14 cellular contexts compared by ENCODE assay signal in genomic region chr12:132907216-132907615, GRCh38. TPM values are rescaled to one million over a fixed set of nuclear protein-coding genes. Genes with fewer than 3 reads are reported as not detected.
DNase-seq lines count a peak whose midpoint lies in the region; ATAC-seq and TF ChIP-seq lines count a peak whose summit lies in the region.
"Had no signal": no experiment of that assay in that cellular context is flagged by ENCODE, and none has a peak within 500 bp of the region (broad histone marks: within the 10 kb centered on the region; RNA-seq: fewer than 3 reads in every experiment).

No MANE protein-coding gene starts in this region.

- no peaks in the 10 kb centered on the region for H3K27me3 Mint-ChIP-seq in activated naive CD4-positive, alpha-beta T cell treated with anti-CD3 and anti-CD28 coated beads for 36 hours (ENCODE audit: low read depth)
- H3K27me3 Mint-ChIP-seq in activated CD8-positive, alpha-beta T cell treated with anti-CD3 and anti-CD28 coated beads for 36 hours: peaks cover 6% of the 10 kb centered on the region

- H3K27ac Mint-ChIP-seq in activated naive CD4-positive, alpha-beta T cell treated with anti-CD3 and anti-CD28 coated beads for 36 hours: no peak overlapping the region
- H3K27ac Mint-ChIP-seq in activated CD8-positive, alpha-beta T cell treated with anti-CD3 and anti-CD28 coated beads for 36 hours: no peak overlapping the region

- no peak for DNase-seq in activated naive CD4-positive, alpha-beta T cell treated with anti-CD3 and anti-CD28 coated beads for 36 hours
- DNase-seq in activated naive CD4-positive, alpha-beta T cell treated with Interleukin-2 at 50 U/mL for 16 hours: no peak
- no peak for DNase-seq in activated CD8-positive, alpha-beta T cell treated with anti-CD3 and anti-CD28 coated beads for 36 hours
- peak; percentile 31 for DNase-seq in iris pigment epithelial cell (ENCODE audit: low read depth)
- no peak for DNase-seq in thoracic aorta (ENCODE audit: low spot score)
- DNase-seq in glomerular visceral epithelial cell (ENCODE audit: extremely low spot score): no peak
- DNase-seq in LoVo (ENCODE audit: low spot score): no peak
- no peak for DNase-seq in COR-L47 (lab: John Stamatoyannopoulos, UW)
- DNase-seq: activated CD4-positive, CD25-positive, alpha-beta regulatory T cell; BE2C; midbrain; NCI-H2029 treated with DMSO at 0.1 percent for 48 hours had no signal

- H3K4me3 Mint-ChIP-seq in activated naive CD4-positive, alpha-beta T cell treated with anti-CD3 and anti-CD28 coated beads for 36 hours: peak overlapping the region; percentile 56
- H3K4me3 Mint-ChIP-seq in activated CD8-positive, alpha-beta T cell treated with anti-CD3 and anti-CD28 coated beads for 36 hours: peak overlapping the region; percentile 26

- no peak for ATAC-seq in activated CD8-positive, alpha-beta T cell treated with anti-CD3 and anti-CD28 coated beads for 36 hours
- ATAC-seq in thoracic aorta (ENCODE audit: insufficient number of reproducible peaks, low FRiP score, low read depth): no peak

- no peaks in the 10 kb centered on the region for H3K36me3 ChIP-seq in thoracic aorta
- H3K36me3 ChIP-seq: BE2C, cardiac muscle cell had no signal

- peaks cover 13% of the 10 kb centered on the region for H3K9me3 Mint-ChIP-seq in activated naive CD4-positive, alpha-beta T cell treated with anti-CD3 and anti-CD28 coated beads for 36 hours
- H3K9me3 Mint-ChIP-seq in activated CD8-positive, alpha-beta T cell treated with anti-CD3 and anti-CD28 coated beads for 36 hours: peaks cover 13% of the 10 kb centered on the region

- H3K4me1 ChIP-seq in thoracic aorta (ENCODE audit: control insufficient read depth in 1 of 2, low read depth in 2 of 2): peaks cover 0 to 8% of the 10 kb centered on the region in 2 donors
- H3K4me1 ChIP-seq: BE2C had no signal

- TF ChIP-seq CTCF in activated CD8-positive, alpha-beta T cell treated with anti-CD3 and anti-CD28 coated beads for 36 hours (IDR thresholded peaks at IDR 0.05): no peak
- TF ChIP-seq CTCF in thoracic aorta (IDR thresholded peaks at IDR 0.05): no peak

- peaks cover 18% of the 10 kb centered on the region for H3K9me3 ChIP-seq in thoracic aorta

- H3K4me3 ChIP-seq in thoracic aorta: peak overlapping the region; percentile 75
- H3K4me3 ChIP-seq: SK-N-MC had no signal

- H3K4me1 Mint-ChIP-seq in activated naive CD4-positive, alpha-beta T cell treated with anti-CD3 and anti-CD28 coated beads for 36 hours (ENCODE audit: low read depth): peaks cover 9% of the 10 kb centered on the region
- peaks cover 13% of the 10 kb centered on the region for H3K4me1 Mint-ChIP-seq in activated CD8-positive, alpha-beta T cell treated with anti-CD3 and anti-CD28 coated beads for 36 hours (ENCODE audit: low read depth)

- no peaks in the 10 kb centered on the region for H3K27me3 ChIP-seq in thoracic aorta (replicated peaks; ENCODE audit: insufficient read depth)
- H3K27me3 ChIP-seq: BE2C had no signal

- peaks cover 7% of the 10 kb centered on the region for H3K36me3 Mint-ChIP-seq in activated naive CD4-positive, alpha-beta T cell treated with anti-CD3 and anti-CD28 coated beads for 36 hours (ENCODE audit: low read depth)
- H3K36me3 Mint-ChIP-seq in activated CD8-positive, alpha-beta T cell treated with anti-CD3 and anti-CD28 coated beads for 36 hours (ENCODE audit: low read depth): peaks cover 15% of the 10 kb centered on the region

- intact Hi-C loops in activated naive CD4-positive, alpha-beta T cell treated with anti-CD3 and anti-CD28 coated beads for 36 hours (cut with micrococcal nuclease): no loop called here
- intact Hi-C loops in activated CD8-positive, alpha-beta T cell treated with anti-CD3 and anti-CD28 coated beads for 36 hours (cut with micrococcal nuclease): loop anchor here (5.0 kb wide), 1 partner anchor 80 kb away; the partner anchor contains the start of gene GOLGA3

- no peak overlapping the region for H3K27ac ChIP-seq in thoracic aorta
- H3K27ac ChIP-seq: cardiac muscle cell, SK-N-MC had no signal

- POLR2A ChIA-PET in activated CD8-positive, alpha-beta T cell treated with anti-CD3 and anti-CD28 coated beads for 36 hours (lab: Charles Lee): no interaction called here

- CTCF ChIA-PET in activated naive CD4-positive, alpha-beta T cell treated with anti-CD3 and anti-CD28 coated beads for 36 hours (lab: Charles Lee): no interaction called here
- CTCF ChIA-PET in activated CD8-positive, alpha-beta T cell treated with anti-CD3 and anti-CD28 coated beads for 36 hours (lab: Charles Lee): interaction anchor here (1.6 to 2.1 kb wide), 3 partner anchors 97 to 173 kb away, joined by 3 to 6 read pairs (median 4); no protein-coding TSS in a partner anchor

RNA-seq across cellular contexts. Expression of gene CHFR, which starts 19.8 kb away (rescaled TPM):
- 10 to 100 TPM; 27.2 to 32.8 TPM for total RNA-seq in activated naive CD4-positive, alpha-beta T cell treated with anti-CD3 and anti-CD28 coated beads for 36 hours
- 10 to 100 TPM; 40.5 to 51.2 TPM for total RNA-seq in activated CD8-positive, alpha-beta T cell treated with anti-CD3 and anti-CD28 coated beads for 36 hours
- 10 to 100 TPM; 72.3 to 75.6 TPM for total RNA-seq in thoracic aorta

RNA-seq across cellular contexts. Expression of gene ZNF605, which starts 48.9 kb away (rescaled TPM):
- total RNA-seq in activated naive CD4-positive, alpha-beta T cell treated with anti-CD3 and anti-CD28 coated beads for 36 hours: 1 to 10 TPM; 4.3 to 5.3 TPM
- 1 to 10 TPM; 6.4 to 6.8 TPM for total RNA-seq in activated CD8-positive, alpha-beta T cell treated with anti-CD3 and anti-CD28 coated beads for 36 hours
- total RNA-seq in thoracic aorta: 10 to 100 TPM in 1 of 2 donors, 1 to 10 TPM in 1; 7.0 to 23.2 TPM
